1 cellular context compared by ENCODE assay signal in the genomic region with DNA sequence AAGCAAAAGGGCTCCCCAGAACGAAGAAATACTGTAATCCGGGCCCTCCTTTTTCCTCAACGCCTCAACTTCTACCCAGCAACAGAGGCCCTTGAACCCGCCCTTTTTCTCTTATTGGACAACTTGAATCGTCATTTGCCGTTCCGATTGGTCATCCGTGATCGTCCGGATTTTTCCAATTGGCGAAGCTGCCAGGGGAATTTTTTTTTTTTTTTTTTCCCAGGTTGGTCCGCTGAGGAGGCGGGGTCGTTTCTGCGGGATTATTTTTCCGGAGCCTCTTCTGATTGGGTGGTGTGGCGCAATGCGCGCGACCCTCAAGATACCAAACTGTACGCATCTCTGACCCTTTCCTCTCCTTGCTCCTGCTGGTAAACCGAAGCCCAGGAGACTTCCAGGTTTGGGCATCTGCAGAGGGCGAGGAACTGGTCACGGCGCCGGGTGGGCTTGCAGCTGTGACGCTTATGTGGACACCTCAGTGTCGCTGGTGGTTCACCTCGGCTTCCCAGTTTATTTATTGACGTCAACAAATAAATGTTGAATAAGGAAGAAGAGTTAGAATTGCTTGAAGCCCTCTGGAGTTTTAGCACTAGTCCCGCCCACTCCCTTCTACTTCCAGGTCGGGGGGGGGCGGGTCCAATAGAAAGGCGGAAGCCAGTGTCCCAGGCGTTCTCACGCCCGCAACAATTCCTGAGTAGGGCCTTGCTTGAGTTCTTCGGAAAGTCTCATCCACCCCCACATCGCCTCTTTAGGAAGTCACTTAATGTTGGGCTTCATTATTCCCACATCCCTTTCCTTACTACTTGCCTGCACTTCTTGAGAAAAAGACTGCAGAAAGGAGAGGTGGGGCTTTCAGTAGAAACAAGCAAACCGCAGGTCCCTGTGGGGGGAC.
A peak's percentile ranks its signal among the peaks of the same experiment; 100 is the strongest.
TF ChIP-seq lines count a peak whose summit lies in the region.

A gene with protein sequence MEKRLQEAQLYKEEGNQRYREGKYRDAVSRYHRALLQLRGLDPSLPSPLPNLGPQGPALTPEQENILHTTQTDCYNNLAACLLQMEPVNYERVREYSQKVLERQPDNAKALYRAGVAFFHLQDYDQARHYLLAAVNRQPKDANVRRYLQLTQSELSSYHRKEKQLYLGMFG (plus strand): TSS at position 654 of the 889 bp plus-strand sequence. CDS start 363 bp downstream, outside the sequence.

TF ChIP-seq in HEK293, 187 proteins besides CTCF, POLR2A, EP300 and RAD21 (continued from another document and continues in another):
- TF ChIP-seq, protein P1, sequence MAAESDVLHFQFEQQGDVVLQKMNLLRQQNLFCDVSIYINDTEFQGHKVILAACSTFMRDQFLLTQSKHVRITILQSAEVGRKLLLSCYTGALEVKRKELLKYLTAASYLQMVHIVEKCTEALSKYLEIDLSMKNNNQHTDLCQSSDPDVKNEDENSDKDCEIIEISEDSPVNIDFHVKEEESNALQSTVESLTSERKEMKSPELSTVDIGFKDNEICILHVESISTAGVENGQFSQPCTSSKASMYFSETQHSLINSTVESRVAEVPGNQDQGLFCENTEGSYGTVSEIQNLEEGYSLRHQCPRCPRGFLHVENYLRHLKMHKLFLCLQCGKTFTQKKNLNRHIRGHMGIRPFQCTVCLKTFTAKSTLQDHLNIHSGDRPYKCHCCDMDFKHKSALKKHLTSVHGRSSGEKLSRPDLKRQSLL (tag by site-specific recombination; IDR thresholded peaks at IDR 0.05): no peak
- peak; percentile 31 for TF ChIP-seq ZFHX2 (tag by site-specific recombination; conservative IDR thresholded peaks at IDR 0.05)
- TF ChIP-seq, protein P2, sequence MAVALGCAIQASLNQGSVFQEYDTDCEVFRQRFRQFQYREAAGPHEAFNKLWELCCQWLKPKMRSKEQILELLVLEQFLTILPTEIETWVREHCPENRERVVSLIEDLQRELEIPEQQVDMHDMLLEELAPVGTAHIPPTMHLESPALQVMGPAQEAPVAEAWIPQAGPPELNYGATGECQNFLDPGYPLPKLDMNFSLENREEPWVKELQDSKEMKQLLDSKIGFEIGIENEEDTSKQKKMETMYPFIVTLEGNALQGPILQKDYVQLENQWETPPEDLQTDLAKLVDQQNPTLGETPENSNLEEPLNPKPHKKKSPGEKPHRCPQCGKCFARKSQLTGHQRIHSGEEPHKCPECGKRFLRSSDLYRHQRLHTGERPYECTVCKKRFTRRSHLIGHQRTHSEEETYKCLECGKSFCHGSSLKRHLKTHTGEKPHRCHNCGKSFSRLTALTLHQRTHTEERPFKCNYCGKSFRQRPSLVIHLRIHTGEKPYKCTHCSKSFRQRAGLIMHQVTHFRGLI (tag by site-specific recombination; IDR thresholded peaks at IDR 0.05): peak; percentile 58; the same call in 1 of the 2 replicates
- no peak for TF ChIP-seq ZNF366 (tag by site-specific recombination; conservative IDR thresholded peaks at IDR 0.05)
- TF ChIP-seq ZSCAN30 (tag by site-specific recombination; IDR thresholded peaks at IDR 0.05): 0 out of 2 replicates have a peak, but pooled peaks have one; percentile 47
- no peak for TF ChIP-seq ZNF596 (tag by site-specific recombination; IDR thresholded peaks at IDR 0.05)
- no peak for TF ChIP-seq ZNF654 (tag by site-specific recombination; IDR thresholded peaks at IDR 0.05; ENCODE audit: low read depth)
- TF ChIP-seq ZNF2 (tag by site-specific recombination; IDR thresholded peaks at IDR 0.05): no peak
- no peak for TF ChIP-seq ZNF426 (tag by site-specific recombination; IDR thresholded peaks at IDR 0.05)
- TF ChIP-seq ZNF341 (tag by site-specific recombination; IDR thresholded peaks at IDR 0.05; ENCODE audit: low read depth): peak; percentile 59
- TF ChIP-seq MEIS1 (CRISPR knock-in tag; IDR thresholded peaks at IDR 0.05; ENCODE audit: borderline replicate concordance): no peak
- 0 out of 2 replicates have a peak, but pooled peaks have one; percentile 15 for TF ChIP-seq ZNF391 (tag by site-specific recombination; IDR thresholded peaks at IDR 0.05; ENCODE audit: borderline replicate concordance, low read depth)
- TF ChIP-seq ZNF37A (tag by site-specific recombination; IDR thresholded peaks at IDR 0.05): no peak
- TF ChIP-seq ZNF561 (tag by site-specific recombination; IDR thresholded peaks at IDR 0.05; ENCODE audit: borderline replicate concordance): peak; percentile 65; the same call in 1 of the 2 replicates
- TF ChIP-seq, protein P3, sequence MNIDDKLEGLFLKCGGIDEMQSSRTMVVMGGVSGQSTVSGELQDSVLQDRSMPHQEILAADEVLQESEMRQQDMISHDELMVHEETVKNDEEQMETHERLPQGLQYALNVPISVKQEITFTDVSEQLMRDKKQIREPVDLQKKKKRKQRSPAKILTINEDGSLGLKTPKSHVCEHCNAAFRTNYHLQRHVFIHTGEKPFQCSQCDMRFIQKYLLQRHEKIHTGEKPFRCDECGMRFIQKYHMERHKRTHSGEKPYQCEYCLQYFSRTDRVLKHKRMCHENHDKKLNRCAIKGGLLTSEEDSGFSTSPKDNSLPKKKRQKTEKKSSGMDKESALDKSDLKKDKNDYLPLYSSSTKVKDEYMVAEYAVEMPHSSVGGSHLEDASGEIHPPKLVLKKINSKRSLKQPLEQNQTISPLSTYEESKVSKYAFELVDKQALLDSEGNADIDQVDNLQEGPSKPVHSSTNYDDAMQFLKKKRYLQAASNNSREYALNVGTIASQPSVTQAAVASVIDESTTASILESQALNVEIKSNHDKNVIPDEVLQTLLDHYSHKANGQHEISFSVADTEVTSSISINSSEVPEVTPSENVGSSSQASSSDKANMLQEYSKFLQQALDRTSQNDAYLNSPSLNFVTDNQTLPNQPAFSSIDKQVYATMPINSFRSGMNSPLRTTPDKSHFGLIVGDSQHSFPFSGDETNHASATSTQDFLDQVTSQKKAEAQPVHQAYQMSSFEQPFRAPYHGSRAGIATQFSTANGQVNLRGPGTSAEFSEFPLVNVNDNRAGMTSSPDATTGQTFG (tag by site-specific recombination; IDR thresholded peaks at IDR 0.05; ENCODE audit: borderline replicate concordance): no peak
- 0 out of 2 replicates have a peak, but pooled peaks have one; percentile 19 for TF ChIP-seq ZBTB48 (tag by site-specific recombination; IDR thresholded peaks at IDR 0.05)
- TF ChIP-seq ZNF600 (tag by site-specific recombination; IDR thresholded peaks at IDR 0.05): 0 out of 2 replicates have a peak, but pooled peaks have one; percentile 34
- peak; percentile 87 for TF ChIP-seq ZNF335 (tag by site-specific recombination; conservative IDR thresholded peaks at IDR 0.05)
- peak; percentile 73 for TF ChIP-seq ZNF629 (tag by site-specific recombination; IDR thresholded peaks at IDR 0.05)
- TF ChIP-seq ZNF324 (tag by site-specific recombination; IDR thresholded peaks at IDR 0.05): no peak
- peak; percentile 39; the same call in 1 of the 2 replicates for TF ChIP-seq ZBTB8A (tag by site-specific recombination; IDR thresholded peaks at IDR 0.05)
- peak; percentile 71 for TF ChIP-seq IKZF3 (tag by site-specific recombination; IDR thresholded peaks at IDR 0.05)
- no peak; the same call in 1 of the 2 replicates for TF ChIP-seq ZXDB (tag by site-specific recombination; IDR thresholded peaks at IDR 0.05)
- TF ChIP-seq ZNF174 (tag by site-specific recombination; IDR thresholded peaks at IDR 0.05): no peak
- TF ChIP-seq, protein P4, sequence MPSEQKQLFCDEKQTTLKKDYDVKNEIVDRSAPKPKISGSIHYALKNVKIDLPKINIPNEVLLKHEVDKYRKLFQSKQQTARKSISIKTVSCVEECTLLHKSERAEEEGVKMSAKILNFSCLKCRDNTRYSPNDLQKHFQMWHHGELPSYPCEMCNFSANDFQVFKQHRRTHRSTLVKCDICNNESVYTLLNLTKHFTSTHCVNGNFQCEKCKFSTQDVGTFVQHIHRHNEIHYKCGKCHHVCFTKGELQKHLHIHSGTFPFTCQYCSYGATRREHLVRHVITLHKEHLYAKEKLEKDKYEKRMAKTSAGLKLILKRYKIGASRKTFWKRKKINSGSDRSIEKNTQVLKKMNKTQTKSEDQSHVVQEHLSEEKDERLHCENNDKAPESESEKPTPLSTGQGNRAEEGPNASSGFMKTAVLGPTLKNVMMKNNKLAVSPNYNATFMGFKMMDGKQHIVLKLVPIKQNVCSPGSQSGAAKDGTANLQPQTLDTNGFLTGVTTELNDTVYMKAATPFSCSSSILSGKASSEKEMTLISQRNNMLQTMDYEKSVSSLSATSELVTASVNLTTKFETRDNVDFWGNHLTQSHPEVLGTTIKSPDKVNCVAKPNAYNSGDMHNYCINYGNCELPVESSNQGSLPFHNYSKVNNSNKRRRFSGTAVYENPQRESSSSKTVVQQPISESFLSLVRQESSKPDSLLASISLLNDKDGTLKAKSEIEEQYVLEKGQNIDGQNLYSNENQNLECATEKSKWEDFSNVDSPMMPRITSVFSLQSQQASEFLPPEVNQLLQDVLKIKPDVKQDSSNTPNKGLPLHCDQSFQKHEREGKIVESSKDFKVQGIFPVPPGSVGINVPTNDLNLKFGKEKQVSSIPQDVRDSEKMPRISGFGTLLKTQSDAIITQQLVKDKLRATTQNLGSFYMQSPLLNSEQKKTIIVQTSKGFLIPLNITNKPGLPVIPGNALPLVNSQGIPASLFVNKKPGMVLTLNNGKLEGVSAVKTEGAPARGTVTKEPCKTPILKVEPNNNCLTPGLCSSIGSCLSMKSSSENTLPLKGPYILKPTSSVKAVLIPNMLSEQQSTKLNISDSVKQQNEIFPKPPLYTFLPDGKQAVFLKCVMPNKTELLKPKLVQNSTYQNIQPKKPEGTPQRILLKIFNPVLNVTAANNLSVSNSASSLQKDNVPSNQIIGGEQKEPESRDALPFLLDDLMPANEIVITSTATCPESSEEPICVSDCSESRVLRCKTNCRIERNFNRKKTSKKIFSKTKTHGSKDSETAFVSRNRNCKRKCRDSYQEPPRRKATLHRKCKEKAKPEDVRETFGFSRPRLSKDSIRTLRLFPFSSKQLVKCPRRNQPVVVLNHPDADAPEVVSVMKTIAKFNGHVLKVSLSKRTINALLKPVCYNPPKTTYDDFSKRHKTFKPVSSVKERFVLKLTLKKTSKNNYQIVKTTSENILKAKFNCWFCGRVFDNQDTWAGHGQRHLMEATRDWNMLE (tag by site-specific recombination; conservative IDR thresholded peaks at IDR 0.05; ENCODE audit: low read depth): peak; percentile 74
- TF ChIP-seq, protein P5, sequence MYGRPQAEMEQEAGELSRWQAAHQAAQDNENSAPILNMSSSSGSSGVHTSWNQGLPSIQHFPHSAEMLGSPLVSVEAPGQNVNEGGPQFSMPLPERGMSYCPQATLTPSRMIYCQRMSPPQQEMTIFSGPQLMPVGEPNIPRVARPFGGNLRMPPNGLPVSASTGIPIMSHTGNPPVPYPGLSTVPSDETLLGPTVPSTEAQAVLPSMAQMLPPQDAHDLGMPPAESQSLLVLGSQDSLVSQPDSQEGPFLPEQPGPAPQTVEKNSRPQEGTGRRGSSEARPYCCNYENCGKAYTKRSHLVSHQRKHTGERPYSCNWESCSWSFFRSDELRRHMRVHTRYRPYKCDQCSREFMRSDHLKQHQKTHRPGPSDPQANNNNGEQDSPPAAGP (tag by site-specific recombination; IDR thresholded peaks at IDR 0.05): no peak
- TF ChIP-seq, protein P6, sequence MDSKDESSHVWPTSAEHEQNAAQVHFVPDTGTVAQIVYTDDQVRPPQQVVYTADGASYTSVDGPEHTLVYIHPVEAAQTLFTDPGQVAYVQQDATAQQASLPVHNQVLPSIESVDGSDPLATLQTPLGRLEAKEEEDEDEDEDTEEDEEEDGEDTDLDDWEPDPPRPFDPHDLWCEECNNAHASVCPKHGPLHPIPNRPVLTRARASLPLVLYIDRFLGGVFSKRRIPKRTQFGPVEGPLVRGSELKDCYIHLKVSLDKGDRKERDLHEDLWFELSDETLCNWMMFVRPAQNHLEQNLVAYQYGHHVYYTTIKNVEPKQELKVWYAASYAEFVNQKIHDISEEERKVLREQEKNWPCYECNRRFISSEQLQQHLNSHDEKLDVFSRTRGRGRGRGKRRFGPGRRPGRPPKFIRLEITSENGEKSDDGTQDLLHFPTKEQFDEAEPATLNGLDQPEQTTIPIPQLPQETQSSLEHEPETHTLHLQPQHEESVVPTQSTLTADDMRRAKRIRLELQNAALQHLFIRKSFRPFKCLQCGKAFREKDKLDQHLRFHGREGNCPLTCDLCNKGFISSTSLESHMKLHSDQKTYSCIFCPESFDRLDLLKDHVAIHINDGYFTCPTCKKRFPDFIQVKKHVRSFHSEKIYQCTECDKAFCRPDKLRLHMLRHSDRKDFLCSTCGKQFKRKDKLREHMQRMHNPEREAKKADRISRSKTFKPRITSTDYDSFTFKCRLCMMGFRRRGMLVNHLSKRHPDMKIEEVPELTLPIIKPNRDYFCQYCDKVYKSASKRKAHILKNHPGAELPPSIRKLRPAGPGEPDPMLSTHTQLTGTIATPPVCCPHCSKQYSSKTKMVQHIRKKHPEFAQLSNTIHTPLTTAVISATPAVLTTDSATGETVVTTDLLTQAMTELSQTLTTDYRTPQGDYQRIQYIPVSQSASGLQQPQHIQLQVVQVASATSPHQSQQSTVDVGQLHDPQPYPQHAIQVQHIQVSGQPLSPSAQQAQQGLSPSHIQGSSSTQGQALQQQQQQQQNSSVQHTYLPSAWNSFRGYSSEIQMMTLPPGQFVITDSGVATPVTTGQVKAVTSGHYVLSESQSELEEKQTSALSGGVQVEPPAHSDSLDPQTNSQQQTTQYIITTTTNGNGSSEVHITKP (tag by site-specific recombination; IDR thresholded peaks at IDR 0.05): peak; percentile 96
- no peak for TF ChIP-seq ZNF214 (tag by site-specific recombination; IDR thresholded peaks at IDR 0.05; ENCODE audit: borderline replicate concordance)
- TF ChIP-seq, protein P7, sequence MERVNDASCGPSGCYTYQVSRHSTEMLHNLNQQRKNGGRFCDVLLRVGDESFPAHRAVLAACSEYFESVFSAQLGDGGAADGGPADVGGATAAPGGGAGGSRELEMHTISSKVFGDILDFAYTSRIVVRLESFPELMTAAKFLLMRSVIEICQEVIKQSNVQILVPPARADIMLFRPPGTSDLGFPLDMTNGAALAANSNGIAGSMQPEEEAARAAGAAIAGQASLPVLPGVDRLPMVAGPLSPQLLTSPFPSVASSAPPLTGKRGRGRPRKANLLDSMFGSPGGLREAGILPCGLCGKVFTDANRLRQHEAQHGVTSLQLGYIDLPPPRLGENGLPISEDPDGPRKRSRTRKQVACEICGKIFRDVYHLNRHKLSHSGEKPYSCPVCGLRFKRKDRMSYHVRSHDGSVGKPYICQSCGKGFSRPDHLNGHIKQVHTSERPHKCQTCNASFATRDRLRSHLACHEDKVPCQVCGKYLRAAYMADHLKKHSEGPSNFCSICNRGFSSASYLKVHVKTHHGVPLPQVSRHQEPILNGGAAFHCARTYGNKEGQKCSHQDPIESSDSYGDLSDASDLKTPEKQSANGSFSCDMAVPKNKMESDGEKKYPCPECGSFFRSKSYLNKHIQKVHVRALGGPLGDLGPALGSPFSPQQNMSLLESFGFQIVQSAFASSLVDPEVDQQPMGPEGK (tag by site-specific recombination; IDR thresholded peaks at IDR 0.05): peak; percentile 61; the same call in 1 of the 2 replicates
